In the genomic region with DNA sequence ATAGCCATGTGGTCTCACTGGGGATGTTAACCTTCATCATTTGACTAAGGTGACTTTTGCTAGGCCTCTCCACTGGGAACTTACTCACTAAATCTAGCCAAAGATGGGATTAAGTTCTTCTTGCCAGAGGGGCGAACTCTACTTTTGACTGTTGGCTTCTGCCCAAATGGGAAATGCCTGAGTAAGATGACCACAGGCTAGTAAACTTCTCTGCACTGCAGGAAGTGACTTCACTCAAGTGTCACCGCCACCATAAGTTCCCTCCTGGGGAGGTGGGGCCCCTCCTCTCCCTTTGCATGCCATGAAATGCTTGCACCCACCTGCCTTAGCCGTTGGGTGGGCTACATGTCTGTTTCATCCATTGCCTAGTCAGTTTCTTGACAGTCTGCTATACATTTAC, we compare ENCODE assay signal across 18 cellular contexts.
DNase-seq lines count a peak whose midpoint lies in the region; ATAC-seq and TF ChIP-seq lines count a peak whose summit lies in the region.
"Had no signal": no experiment of that assay in that cellular context is flagged by ENCODE, and none has a peak within 500 bp of the region (broad histone marks: within the 10 kb centered on the region; RNA-seq: fewer than 3 reads in every experiment).

No MANE protein-coding gene starts in this region.

- POLR2A ChIA-PET in MCF 10A (lab: Yijun Ruan, JAX) = no interaction called here
- POLR2A ChIA-PET in RWPE1 (lab: Yijun Ruan, JAX; ENCODE audit: low non-redundant PET) = no interaction called here
- POLR2A ChIA-PET in Caco-2 (lab: Charles Lee) = no interaction called here

- peak; percentile 78 for DNase-seq in MCF 10A (ENCODE audit: unreplicated experiment)
- no peak for DNase-seq in breast epithelium (ENCODE audit: low spot score in 2 of 2)
- DNase-seq in RWPE1 (ENCODE audit: low spot score) = peak; percentile 12
- peak; percentile 3 for DNase-seq in fibroblast of gingiva (ENCODE audit: low read depth)
- no peak for DNase-seq in RPMI8226
- DNase-seq in Caco-2 = no peak
- DNase-seq: 8988T; activated CD4-positive, alpha-beta memory T cell treated with anti-CD3 and anti-CD28 coated beads for 36 hours; activated effector memory CD4-positive, alpha-beta T cell treated with Interleukin-2 at 50 U/mL for 16 hours; KG1; NCI-H2171; ovary; stimulated activated CD4-positive, alpha-beta T cell treated with anti-CD3 and anti-CD28 coated beads, Interleukin-15, amount 100 ng/mL, for 24 hours; upper lobe of left lung had no signal

- peak overlapping the region; percentile 80 for H3K27ac Mint-ChIP-seq in MCF 10A (ENCODE audit: low read depth, unreplicated experiment)
- H3K27ac Mint-ChIP-seq in Caco-2 (ENCODE audit: unreplicated experiment) = no peak overlapping the region
- H3K27ac Mint-ChIP-seq: activated CD4-positive, alpha-beta memory T cell treated with anti-CD3 and anti-CD28 coated beads for 36 hours had no signal

- H3K4me3 Mint-ChIP-seq in MCF 10A (ENCODE audit: unreplicated experiment) (no peak overlapping the region), Caco-2 (ENCODE audit: unreplicated experiment) (no peak overlapping the region)
- H3K4me3 Mint-ChIP-seq: activated CD4-positive, alpha-beta memory T cell treated with anti-CD3 and anti-CD28 coated beads for 36 hours had no signal

- H3K27me3 Mint-ChIP-seq in MCF 10A (ENCODE audit: insufficient read depth, unreplicated experiment) (no peaks in the 10 kb centered on the region), Caco-2 (ENCODE audit: insufficient read depth, unreplicated experiment) (no peaks in the 10 kb centered on the region)
- H3K27me3 Mint-ChIP-seq: activated CD4-positive, alpha-beta memory T cell treated with anti-CD3 and anti-CD28 coated beads for 36 hours had no signal

- H3K27ac ChIP-seq in breast epithelium (no peak overlapping the region), RWPE1 (no peak overlapping the region; the same call in 1 of the 2 replicates)
- H3K27ac ChIP-seq: cardiac muscle cell, ovary, upper lobe of left lung had no signal

- no peaks in the 10 kb centered on the region for H3K4me1 ChIP-seq in breast epithelium
- no peaks in the 10 kb centered on the region for H3K4me1 ChIP-seq in Caco-2
- H3K4me1 ChIP-seq: HAP-1 had no signal

- ATAC-seq in HG02798 (IDR thresholded peaks at IDR 0.05; ENCODE audit: poor library complexity, unreplicated experiment) (no peak), GM18519 (IDR thresholded peaks at IDR 0.05; ENCODE audit: low FRiP score, unreplicated experiment) (no peak)

- no peaks in the 10 kb centered on the region for H3K36me3 Mint-ChIP-seq in MCF 10A (ENCODE audit: insufficient read depth, unreplicated experiment)
- no peaks in the 10 kb centered on the region for H3K36me3 Mint-ChIP-seq in Caco-2 (ENCODE audit: insufficient read depth, unreplicated experiment)
- H3K36me3 Mint-ChIP-seq: activated CD4-positive, alpha-beta memory T cell treated with anti-CD3 and anti-CD28 coated beads for 36 hours had no signal

- H3K9me3 Mint-ChIP-seq in MCF 10A (ENCODE audit: unreplicated experiment) (no peaks in the 10 kb centered on the region), Caco-2 (ENCODE audit: unreplicated experiment) (no peaks in the 10 kb centered on the region)
- H3K9me3 Mint-ChIP-seq: activated CD4-positive, alpha-beta memory T cell treated with anti-CD3 and anti-CD28 coated beads for 36 hours had no signal

- no peaks in the 10 kb centered on the region for H3K27me3 ChIP-seq in breast epithelium
- no peaks in the 10 kb centered on the region for H3K27me3 ChIP-seq in Caco-2 (replicated peaks; ENCODE audit: control insufficient read depth, insufficient read depth, low read length)
- H3K27me3 ChIP-seq: cardiac muscle cell, ovary, upper lobe of left lung had no signal

- H3K36me3 ChIP-seq in breast epithelium = no peaks in the 10 kb centered on the region
- no peaks in the 10 kb centered on the region for H3K36me3 ChIP-seq in Caco-2 (ENCODE audit: control insufficient read depth, insufficient read depth, low read length)
- H3K36me3 ChIP-seq: cardiac muscle cell, HAP-1, ovary, upper lobe of left lung had no signal

- no peak for TF ChIP-seq POLR2A in breast epithelium (IDR thresholded peaks at IDR 0.05)

- H3K9me3 ChIP-seq in breast epithelium = no peaks in the 10 kb centered on the region
- no peaks in the 10 kb centered on the region for H3K9me3 ChIP-seq in Caco-2
- H3K9me3 ChIP-seq: HAP-1, ovary, upper lobe of left lung had no signal

- H3K4me3 ChIP-seq in breast epithelium = no peak overlapping the region
- H3K4me3 ChIP-seq in Caco-2 (ENCODE audit: low read depth, low read length) = no peak overlapping the region
- H3K4me3 ChIP-seq: cardiac muscle cell, HAP-1, ovary, upper lobe of left lung had no signal

- CTCF ChIA-PET in MCF 10A (lab: Yijun Ruan, JAX) = interaction anchor here (0.6 kb wide), 1 partner anchor 419 kb away, joined by 7 read pairs; no protein-coding TSS in a partner anchor
- CTCF ChIA-PET in RWPE1 (lab: Yijun Ruan, JAX) = no interaction called here
- CTCF ChIA-PET in Caco-2 (lab: Charles Lee) = no interaction called here

- H3K4me1 Mint-ChIP-seq in MCF 10A (ENCODE audit: insufficient read depth, unreplicated experiment) = peaks cover 45% of the 10 kb centered on the region
- no peaks in the 10 kb centered on the region for H3K4me1 Mint-ChIP-seq in Caco-2 (ENCODE audit: low read depth, unreplicated experiment)

- intact Hi-C loops in MCF 10A (cut with micrococcal nuclease) (no loop called here), breast epithelium (cut with DNase I; ENCODE audit: low total_unique reads) (no loop called here), Caco-2 (cut with micrococcal nuclease; ENCODE audit: unreplicated experiment) (no loop called here)

- BruUV-seq in MCF 10A (replicated peaks; lab: Mats Ljungman, UMichigan) = no TSS peak
- no TSS peak for BruUV-seq in Caco-2 (replicated peaks; lab: Mats Ljungman, UMichigan)

- TF ChIP-seq CTCF in MCF 10A (IDR thresholded peaks at IDR 0.05; ENCODE audit: unreplicated experiment) = no peak
- no peak for TF ChIP-seq CTCF in breast epithelium (IDR thresholded peaks at IDR 0.05)
- TF ChIP-seq CTCF in RWPE1 (conservative IDR thresholded peaks at IDR 0.05; ENCODE audit: low read depth) = no peak
- no peak for TF ChIP-seq CTCF in Caco-2 (IDR thresholded peaks at IDR 0.05; ENCODE audit: insufficient read depth in 1 of 2, low read depth in 1 of 2, low read length in 1 of 2, severe bottlenecking in 1 of 2, unreplicated experiment in 1 of 2)

Comparison
In these comparisons a context has a peak if more than half of its experiments do, and no peak if none do; other contexts are left out.
1. DNase-seq: peak in MCF 10A (single experiment), RWPE1 (single experiment) and fibroblast of gingiva (single experiment); none in breast epithelium (0 of 2), RPMI8226 (single experiment) and Caco-2 (0 of 2).